In genomic region chrX:136336623-136337022, GRCh38 we compare ENCODE assay signal across 13 cellular contexts. TPM values are rescaled to one million over a fixed set of nuclear protein-coding genes. Genes with fewer than 3 reads are reported as not detected.
DNase-seq lines count a peak whose midpoint lies in the region; ATAC-seq, FAIRE-seq and TF ChIP-seq lines count a peak whose summit lies in the region.
"Had no signal": no experiment of that assay in that cellular context is flagged by ENCODE, and none has a peak within 500 bp of the region (broad histone marks: within the 10 kb centered on the region; RNA-seq: fewer than 3 reads in every experiment).

No MANE protein-coding gene starts in this region.

- CTCF ChIA-PET in A549 (lab: Yijun Ruan, JAX): interaction anchor here (0.8 kb wide), 1 partner anchor 8 kb away, joined by 3 read pairs; no protein-coding TSS in a partner anchor

- TF ChIP-seq EP300 in A549 (IDR thresholded peaks at IDR 0.05): no peak

- no peak overlapping the region for H3K4me2 ChIP-seq in A549
- H3K4me2 ChIP-seq: BLaER1 treated with 17β-estradiol and CSF1 and Interleukin-3, amounts not matched to agents 10 nM and 100 nM had no signal

- no peak overlapping the region for H3K27ac Mint-ChIP-seq in effector memory CD8-positive, alpha-beta T cell
- H3K27ac Mint-ChIP-seq: activated naive CD4-positive, alpha-beta T cell treated with anti-CD3 and anti-CD28 coated beads, Interleukin-2, amount 50 U/mL, for 24 hours; T-cell had no signal

- no peaks in the 10 kb centered on the region for H3K4me1 ChIP-seq in A549
- H3K4me1 ChIP-seq: BLaER1 treated with 17β-estradiol and CSF1 and Interleukin-3, amounts not matched to agents 10 nM and 100 nM; HAP-1 had no signal

- H3K9me3 Mint-ChIP-seq in effector memory CD8-positive, alpha-beta T cell: no peaks in the 10 kb centered on the region
- H3K9me3 Mint-ChIP-seq: activated naive CD4-positive, alpha-beta T cell treated with anti-CD3 and anti-CD28 coated beads, Interleukin-2, amount 50 U/mL, for 24 hours; T-cell had no signal

- peaks cover 6 to 9% of the 10 kb centered on the region in 2 donors for H3K27me3 Mint-ChIP-seq in effector memory CD8-positive, alpha-beta T cell
- H3K27me3 Mint-ChIP-seq: activated naive CD4-positive, alpha-beta T cell treated with anti-CD3 and anti-CD28 coated beads, Interleukin-2, amount 50 U/mL, for 24 hours had no signal

- TF ChIP-seq POLR2A in A549 (IDR thresholded peaks at IDR 0.05; ENCODE audit: low read length): no peak

- no peaks in the 10 kb centered on the region for H3K4me1 Mint-ChIP-seq in effector memory CD8-positive, alpha-beta T cell (ENCODE audit: low read depth in 2 of 2)
- H3K4me1 Mint-ChIP-seq: activated naive CD4-positive, alpha-beta T cell treated with anti-CD3 and anti-CD28 coated beads, Interleukin-2, amount 50 U/mL, for 24 hours; T-cell had no signal

- TF ChIP-seq RAD21 in A549 (conservative IDR thresholded peaks at IDR 0.05 in 1 of 2, IDR thresholded peaks at IDR 0.05 in 1 of 2): no peak

- TF ChIP-seq CTCF in A549 (IDR thresholded peaks at IDR 0.05) (no peak), GM12873 (IDR thresholded peaks at IDR 0.05; ENCODE audit: insufficient read depth, low read depth, low read length, missing control alignments) (peak; percentile 52), fibroblast of the aortic adventitia (IDR thresholded peaks at IDR 0.05; ENCODE audit: insufficient read depth, low read length) (peak; percentile 48)

- no peaks in the 10 kb centered on the region for H3K27me3 ChIP-seq in MG63

- no peak overlapping the region for H3K4me3 ChIP-seq in A549
- H3K4me3 ChIP-seq in fibroblast of the aortic adventitia (ENCODE audit: low read depth, low read length): no peak overlapping the region
- no peak overlapping the region for H3K4me3 ChIP-seq in MG63
- H3K4me3 ChIP-seq: BLaER1 treated with 17β-estradiol and CSF1 and Interleukin-3, amounts not matched to agents 10 nM and 100 nM; HAP-1 had no signal

- POLR2A ChIA-PET in A549 (lab: Yijun Ruan, JAX): no interaction called here

- H3K27ac ChIP-seq in A549: no peak overlapping the region
- H3K27ac ChIP-seq: BLaER1 treated with 17β-estradiol and CSF1 and Interleukin-3, amounts not matched to agents 10 nM and 100 nM had no signal

- H3K9me3 ChIP-seq in A549 (no peaks in the 10 kb centered on the region), MG63 (no peaks in the 10 kb centered on the region)

- 57% methylated on average over 1 of the region's 1 CpG for WGBS in A549 (ENCODE audit: missing lambda C conversion rate)

- peak; percentile 28 for FAIRE-seq in A549 (lab: Jason Lieb, UNC)
- FAIRE-seq in RCC 7860 (lab: Jason Lieb, UNC): peak; percentile 24

- ATAC-seq in A549: no peak
- no peak for ATAC-seq in HG03378 (IDR thresholded peaks at IDR 0.05; ENCODE audit: unreplicated experiment)
- no peak for ATAC-seq in effector memory CD8-positive, alpha-beta T cell (replicated peaks)
- ATAC-seq: T-cell had no signal

- no peaks in the 10 kb centered on the region for H3K36me3 Mint-ChIP-seq in effector memory CD8-positive, alpha-beta T cell (ENCODE audit: insufficient read depth)
- H3K36me3 Mint-ChIP-seq: T-cell had no signal

- DNase-seq in A549 (ENCODE audit: low read depth in 1 of 2, low spot score in 1 of 2): peak in 1 of 2 experiments; percentile 1
- DNase-seq in RCC 7860 (ENCODE audit: low spot score): no peak
- DNase-seq in fibroblast of the aortic adventitia (ENCODE audit: low read depth): peak; percentile 4
- no peak for DNase-seq in islet precursor cell
- DNase-seq in MG63: no peak
- DNase-seq in effector memory CD8-positive, alpha-beta T cell: no peak
- DNase-seq: T-cell had no signal

- no peak overlapping the region for H3K4me3 Mint-ChIP-seq in effector memory CD8-positive, alpha-beta T cell
- H3K4me3 Mint-ChIP-seq: activated naive CD4-positive, alpha-beta T cell treated with anti-CD3 and anti-CD28 coated beads, Interleukin-2, amount 50 U/mL, for 24 hours; T-cell had no signal

- no peaks in the 10 kb centered on the region for H3K36me3 ChIP-seq in MG63
- H3K36me3 ChIP-seq: BLaER1 treated with 17β-estradiol and CSF1 and Interleukin-3, amounts not matched to agents 10 nM and 100 nM; HAP-1 had no signal

TF ChIP-seq in A549, 52 proteins besides CTCF, POLR2A, EP300 and RAD21:
- TF ChIP-seq BHLHE40 (IDR thresholded peaks at IDR 0.05; ENCODE audit: low read depth, low read length): no peak
- TF ChIP-seq ZC3H11A (IDR thresholded peaks at IDR 0.05): no peak
- TF ChIP-seq EHMT2 (IDR thresholded peaks at IDR 0.05; ENCODE audit: low read depth): no peak
- TF ChIP-seq ZNF302 (CRISPR knock-in tag; IDR thresholded peaks at IDR 0.05): no peak
- no peak for TF ChIP-seq TP53 (CRISPR knock-in tag; IDR thresholded peaks at IDR 0.05)

RNA-seq across cellular contexts. Expression of gene ADGRG4, which starts 35.9 kb away (rescaled TPM):
- not detected in 2 replicates for polyA plus RNA-seq in A549 (2011; rRNA removed)
- not detected in 2 replicates for polyA plus RNA-seq in A549 (2012; cell fraction: cytosol; rRNA removed)
- polyA plus RNA-seq in A549 (2012; cell fraction: nucleus; rRNA removed): not detected in 2 replicates
- polyA plus RNA-seq in A549 (2017; fragmentation: RNase III; extraction: RNeasy Plus Mini Kit Qiagen cat#74134 plus additional on column Dnase treatment): not detected in 3 replicates
- 0.05 TPM in 1 of 2 replicates, not detected in the other for polyA minus RNA-seq in A549 (2011; rRNA and poly(A)+ RNA removed)
- not detected in 2 replicates for total RNA-seq in fibroblast of the aortic adventitia (ENCODE audit: low replicate concordance)
- total RNA-seq in MG63 (2014; rRNA removed; shearing (Covaris generic); ENCODE audit: low replicate concordance): not detected in 2 replicates
- total RNA-seq: mucosa of gallbladder, T-cell had no signal
